27 cellular contexts compared by ENCODE assay signal in genomic region chr10:60147576-60148265, GRCh38.
DNase-seq lines count a peak whose midpoint lies in the region; ATAC-seq, FAIRE-seq and TF ChIP-seq lines count a peak whose summit lies in the region.
"Had no signal": no experiment of that assay in that cellular context is flagged by ENCODE, and none has a peak within 500 bp of the region (broad histone marks: within the 10 kb centered on the region; RNA-seq: fewer than 3 reads in every experiment).

No MANE protein-coding gene starts in this region.

- H3K4me1 ChIP-seq in mammary epithelial cell (ENCODE audit: insufficient read depth, low read length) = peaks cover 15% of the 10 kb centered on the region
- H3K4me1 ChIP-seq in astrocyte (ENCODE audit: insufficient read depth, low read length) = peaks cover 12% of the 10 kb centered on the region
- peaks cover 16% of the 10 kb centered on the region for H3K4me1 ChIP-seq in mucosa of descending colon (ENCODE audit: low read depth)
- peaks cover 9 to 45% (median 22%) of the 10 kb centered on the region in 4 donors for H3K4me1 ChIP-seq in transverse colon
- peaks cover 8% of the 10 kb centered on the region for H3K4me1 ChIP-seq in Karpas-422 (ENCODE audit: low read length)
- peaks cover 0 to 16% (median 2%) of the 10 kb centered on the region in 4 donors for H3K4me1 ChIP-seq in Peyer's patch

- H3K4me1 Mint-ChIP-seq in MCF 10A (ENCODE audit: insufficient read depth, unreplicated experiment) (peaks cover 22% of the 10 kb centered on the region), astrocyte (ENCODE audit: low read depth, unreplicated experiment) (peaks cover 5% of the 10 kb centered on the region)
- H3K4me1 Mint-ChIP-seq: activated CD4-positive, alpha-beta T cell treated with anti-CD3 and anti-CD28 coated beads, Interleukin-2, amount 10 ng/mL, durations not matched to agents 24 days and 14 days; CD4-positive, CD25-positive, alpha-beta regulatory T cell; naive thymus-derived CD8-positive, alpha-beta T cell had no signal

- in situ Hi-C loops in mammary epithelial cell (cut with MboI; ENCODE audit: low sequenced_read_pairs in 2 of 2) (no loop called here), transverse colon (cut with MboI; ENCODE audit: low pct_ligation_motif_present in 1 of 4, low pct_unique_long_range_greater_than_20kb in 1 of 4, low sequenced_read_pairs in 3 of 4) (no loop called here)

- no peaks in the 10 kb centered on the region for H4K20me1 ChIP-seq in mammary epithelial cell (ENCODE audit: insufficient read depth, low read length)
- H4K20me1 ChIP-seq in astrocyte (ENCODE audit: insufficient read depth, low read length) = no peaks in the 10 kb centered on the region
- H4K20me1 ChIP-seq in Karpas-422 (ENCODE audit: insufficient read depth, low read depth, low read length) = no peaks in the 10 kb centered on the region

- no peak overlapping the region for H3K4me2 ChIP-seq in mammary epithelial cell (ENCODE audit: insufficient read depth, low read depth, low read length)
- no peak overlapping the region for H3K4me2 ChIP-seq in astrocyte (ENCODE audit: low read length)
- no peak overlapping the region for H3K4me2 ChIP-seq in Karpas-422 (ENCODE audit: low read depth, low read length, poor library complexity, severe bottlenecking)
- H3K4me2 ChIP-seq: KMS-11 had no signal

- no peak for DNase-seq in MCF 10A (ENCODE audit: unreplicated experiment)
- DNase-seq in mammary epithelial cell = no peak
- no peak for DNase-seq in astrocyte (ENCODE audit: low read depth)
- no peak for DNase-seq in mucosa of descending colon
- DNase-seq in transverse colon = no peak
- no peak for DNase-seq in HK-2 (ENCODE audit: unreplicated experiment)
- no peak for DNase-seq in Karpas-422
- DNase-seq in Peyer's patch = no peak
- DNase-seq: 8988T; activated CD4-positive, alpha-beta T cell treated with anti-CD3 and anti-CD28 coated beads, Interleukin-2, amount 10 ng/mL, durations not matched to agents 24 days and 14 days; activated T-cell treated with anti-CD3 and anti-CD28 coated beads, Interleukin-2, amount 50 U/mL, for 24 hours; CD4-positive, CD25-positive, alpha-beta regulatory T cell; DMS 273 treated with DMSO at 0.1 percent for 48 hours; head of caudate nucleus; naive thymus-derived CD8-positive, alpha-beta T cell; NCI-H1436; NCI-H345; SHP77; stimulated activated CD4-positive, alpha-beta T cell treated with anti-CD3 and anti-CD28 coated beads, Interleukin-2, amount 100 ng/mL, for 48 hours; SW 1271; T-helper 9 cell; upper lobe of left lung; WERI-Rb-1 had no signal

- intact Hi-C loops in MCF 10A (cut with micrococcal nuclease) (no loop called here), mammary epithelial cell (cut with micrococcal nuclease) (no loop called here), mucosa of descending colon (cut with DNase I, micrococcal nuclease) (no loop called here), transverse colon (cut with DNase I; ENCODE audit: low total_unique reads) (no loop called here)

- no peak overlapping the region for H3K9ac ChIP-seq in mammary epithelial cell (ENCODE audit: insufficient read depth, low read length)
- no peak overlapping the region for H3K9ac ChIP-seq in astrocyte (ENCODE audit: low read length)
- H3K9ac ChIP-seq in Karpas-422 (ENCODE audit: low read length) = no peak overlapping the region
- H3K9ac ChIP-seq: KMS-11 had no signal

- H3K27me3 Mint-ChIP-seq in MCF 10A (ENCODE audit: insufficient read depth, unreplicated experiment) = no peaks in the 10 kb centered on the region
- no peaks in the 10 kb centered on the region for H3K27me3 Mint-ChIP-seq in astrocyte (ENCODE audit: low read depth, unreplicated experiment)
- H3K27me3 Mint-ChIP-seq: activated CD4-positive, alpha-beta T cell treated with anti-CD3 and anti-CD28 coated beads, Interleukin-2, amount 10 ng/mL, durations not matched to agents 24 days and 14 days; activated T-cell treated with anti-CD3 and anti-CD28 coated beads, Interleukin-2, amount 50 U/mL, for 24 hours; CD4-positive, CD25-positive, alpha-beta regulatory T cell had no signal

- CTCF ChIA-PET in MCF 10A (lab: Yijun Ruan, JAX) = no interaction called here
- CTCF ChIA-PET in mammary epithelial cell (lab: Charles Lee; ENCODE audit: low non-redundant PET) = no interaction called here

- FAIRE-seq in astrocyte (lab: Jason Lieb, UNC) = no peak
- FAIRE-seq: GM12878 had no signal

- no peaks in the 10 kb centered on the region for H3K27me3 ChIP-seq in mammary epithelial cell (ENCODE audit: insufficient read depth, low read length)
- H3K27me3 ChIP-seq in astrocyte (ENCODE audit: insufficient read depth, low read length) = no peaks in the 10 kb centered on the region
- H3K27me3 ChIP-seq in transverse colon = no peaks in the 10 kb centered on the region
- H3K27me3 ChIP-seq in Karpas-422 (ENCODE audit: low read length) = no peaks in the 10 kb centered on the region
- no peaks in the 10 kb centered on the region for H3K27me3 ChIP-seq in Peyer's patch
- H3K27me3 ChIP-seq: brain microvascular endothelial cell, upper lobe of left lung had no signal

- no peak for TF ChIP-seq POLR2A in transverse colon (IDR thresholded peaks at IDR 0.05)
- TF ChIP-seq POLR2A in Peyer's patch (IDR thresholded peaks at IDR 0.05) = no peak

- TF ChIP-seq CTCF in MCF 10A (IDR thresholded peaks at IDR 0.05; ENCODE audit: unreplicated experiment) (no peak), mammary epithelial cell (conservative IDR thresholded peaks at IDR 0.05 in 1 of 2, IDR thresholded peaks at IDR 0.05 in 1 of 2; ENCODE audit: extremely low read depth in 1 of 2, insufficient read depth in 1 of 2, low read depth in 1 of 2, low read length in 2 of 2) (no peak), astrocyte (IDR thresholded peaks at IDR 0.05; ENCODE audit: insufficient read depth, low read depth, low read length) (no peak), mucosa of descending colon (IDR thresholded peaks at IDR 0.05) (no peak), transverse colon (IDR thresholded peaks at IDR 0.05) (no peak), Peyer's patch (IDR thresholded peaks at IDR 0.05) (no peak)

- H3K4me3 Mint-ChIP-seq in MCF 10A (ENCODE audit: unreplicated experiment) = no peak overlapping the region
- no peak overlapping the region for H3K4me3 Mint-ChIP-seq in astrocyte (ENCODE audit: unreplicated experiment)
- H3K4me3 Mint-ChIP-seq: activated CD4-positive, alpha-beta T cell treated with anti-CD3 and anti-CD28 coated beads, Interleukin-2, amount 10 ng/mL, durations not matched to agents 24 days and 14 days; activated T-cell treated with anti-CD3 and anti-CD28 coated beads, Interleukin-2, amount 50 U/mL, for 24 hours; CD4-positive, CD25-positive, alpha-beta regulatory T cell; naive thymus-derived CD8-positive, alpha-beta T cell had no signal

- dilution Hi-C loops in mammary epithelial cell (cut with HindIII; ENCODE audit: low sequenced_read_pairs) = no loop called here

- H3K27ac Mint-ChIP-seq in MCF 10A (ENCODE audit: low read depth, unreplicated experiment) = peak overlapping the region; percentile 67
- peak overlapping the region; percentile 28 for H3K27ac Mint-ChIP-seq in astrocyte (ENCODE audit: unreplicated experiment)
- H3K27ac Mint-ChIP-seq: activated CD4-positive, alpha-beta T cell treated with anti-CD3 and anti-CD28 coated beads, Interleukin-2, amount 10 ng/mL, durations not matched to agents 24 days and 14 days; activated T-cell treated with anti-CD3 and anti-CD28 coated beads, Interleukin-2, amount 50 U/mL, for 24 hours; CD4-positive, CD25-positive, alpha-beta regulatory T cell; naive thymus-derived CD8-positive, alpha-beta T cell had no signal

- BruUV-seq in MCF 10A (replicated peaks; lab: Mats Ljungman, UMichigan) (no TSS peak), mammary epithelial cell (replicated peaks; lab: Mats Ljungman, UMichigan) (no TSS peak)

- no peaks in the 10 kb centered on the region for H3K36me3 Mint-ChIP-seq in MCF 10A (ENCODE audit: insufficient read depth, unreplicated experiment)
- peaks cover 3% of the 10 kb centered on the region for H3K36me3 Mint-ChIP-seq in astrocyte (ENCODE audit: low read depth, unreplicated experiment)
- H3K36me3 Mint-ChIP-seq: CD4-positive, CD25-positive, alpha-beta regulatory T cell had no signal

- no peaks in the 10 kb centered on the region for H3K9me3 ChIP-seq in mammary epithelial cell (replicated peaks; ENCODE audit: insufficient read depth, low read length)
- no peaks in the 10 kb centered on the region for H3K9me3 ChIP-seq in astrocyte (ENCODE audit: insufficient read depth, low read depth, low read length)
- H3K9me3 ChIP-seq in mucosa of descending colon = no peaks in the 10 kb centered on the region
- H3K9me3 ChIP-seq in transverse colon = no peaks in the 10 kb centered on the region
- H3K9me3 ChIP-seq in Karpas-422 (ENCODE audit: low read length) = no peaks in the 10 kb centered on the region
- no peaks in the 10 kb centered on the region for H3K9me3 ChIP-seq in Peyer's patch
- H3K9me3 ChIP-seq: HAP-1, upper lobe of left lung had no signal

- TF ChIP-seq EP300 in transverse colon (IDR thresholded peaks at IDR 0.05; ENCODE audit: low read depth) = no peak

- ATAC-seq in mucosa of descending colon = peak; percentile 2
- ATAC-seq: GM12878; naive thymus-derived CD8-positive, alpha-beta T cell had no signal

- no peaks in the 10 kb centered on the region for H3K9me2 ChIP-seq in Karpas-422 (replicated peaks; ENCODE audit: insufficient read depth, low read length)

- H2AFZ ChIP-seq in mammary epithelial cell (ENCODE audit: low read depth, low read length) = no peak overlapping the region
- H2AFZ ChIP-seq in astrocyte (ENCODE audit: low read depth, low read length) = no peak overlapping the region
- no peak overlapping the region for H2AFZ ChIP-seq in Karpas-422 (ENCODE audit: low read length)

- POLR2A ChIA-PET in MCF 10A (lab: Yijun Ruan, JAX) = no interaction called here

- H3K9me3 Mint-ChIP-seq in MCF 10A (ENCODE audit: unreplicated experiment) = peaks cover 17% of the 10 kb centered on the region
- H3K9me3 Mint-ChIP-seq in astrocyte (ENCODE audit: unreplicated experiment) = peaks cover 3% of the 10 kb centered on the region

- H3K27ac ChIP-seq in mammary epithelial cell (ENCODE audit: insufficient read depth, low read depth, low read length) = no peak overlapping the region
- no peak overlapping the region for H3K27ac ChIP-seq in astrocyte (ENCODE audit: low read depth, low read length)
- peak overlapping the region; percentile 67 to 81 (median 79) for H3K27ac ChIP-seq in transverse colon
- no peak overlapping the region for H3K27ac ChIP-seq in Karpas-422 (ENCODE audit: low read length)
- H3K27ac ChIP-seq in Peyer's patch = peak overlapping the region in 1 of 4 donors; percentile 68
- H3K27ac ChIP-seq: brain microvascular endothelial cell, KMS-11, upper lobe of left lung, WERI-Rb-1 had no signal

- H3K4me3 ChIP-seq in mammary epithelial cell (replicated peaks in 1 of 3; ENCODE audit: insufficient read depth in 1 of 3, low read depth in 2 of 3, low read length in 3 of 3) (no peak overlapping the region), astrocyte (ENCODE audit: insufficient read depth, low read depth, low read length) (no peak overlapping the region), mucosa of descending colon (no peak overlapping the region), transverse colon (no peak overlapping the region), Karpas-422 (ENCODE audit: low read length) (no peak overlapping the region), Peyer's patch (no peak overlapping the region)
- H3K4me3 ChIP-seq: GM12878, HAP-1, upper lobe of left lung had no signal

- 98% methylated on average over 3 of the region's 3 CpGs for WGBS in mammary epithelial cell (ENCODE audit: low coverage, missing lambda C conversion rate)
- 75 to 79% methylated on average over 2 to 3 of the region's 3 CpGs for WGBS in transverse colon (ENCODE audit: low coverage in 1 of 2), 2 donors

- H3K79me2 ChIP-seq in mammary epithelial cell (ENCODE audit: insufficient read depth, low read length) (no peaks in the 10 kb centered on the region), astrocyte (ENCODE audit: insufficient read depth, low read length) (no peaks in the 10 kb centered on the region), Karpas-422 (ENCODE audit: low read length) (no peaks in the 10 kb centered on the region)

- H3K36me3 ChIP-seq in mammary epithelial cell (ENCODE audit: insufficient read depth, low read length) (no peaks in the 10 kb centered on the region), astrocyte (ENCODE audit: insufficient read depth, low read length) (no peaks in the 10 kb centered on the region), mucosa of descending colon (ENCODE audit: low read depth) (no peaks in the 10 kb centered on the region), transverse colon (no peaks in the 10 kb centered on the region), Karpas-422 (ENCODE audit: insufficient read depth, low read length) (no peaks in the 10 kb centered on the region), Peyer's patch (no peaks in the 10 kb centered on the region)
- H3K36me3 ChIP-seq: brain microvascular endothelial cell, HAP-1, upper lobe of left lung, WERI-Rb-1 had no signal

Comparison
In these comparisons a context has a peak if more than half of its experiments do, and no peak if none do; other contexts are left out.
1. H3K27ac ChIP-seq: peak in transverse colon (4 of 4); none in mammary epithelial cell (single experiment), astrocyte (single experiment) and Karpas-422 (single experiment).